1 cellular context compared by ENCODE assay signal in genomic region chr19:39125554-39126311, GRCh38.
A peak's percentile ranks its signal among the peaks of the same experiment; 100 is the strongest.
TF ChIP-seq lines count a peak whose summit lies in the region.

TSS of gene PAK4 (plus strand) at chr19:39125786. CDS start at chr19:39169554, 43,768 bp downstream.

TF ChIP-seq in H1, 55 proteins besides CTCF, POLR2A, EP300 and RAD21:
- TF ChIP-seq, protein P1, sequence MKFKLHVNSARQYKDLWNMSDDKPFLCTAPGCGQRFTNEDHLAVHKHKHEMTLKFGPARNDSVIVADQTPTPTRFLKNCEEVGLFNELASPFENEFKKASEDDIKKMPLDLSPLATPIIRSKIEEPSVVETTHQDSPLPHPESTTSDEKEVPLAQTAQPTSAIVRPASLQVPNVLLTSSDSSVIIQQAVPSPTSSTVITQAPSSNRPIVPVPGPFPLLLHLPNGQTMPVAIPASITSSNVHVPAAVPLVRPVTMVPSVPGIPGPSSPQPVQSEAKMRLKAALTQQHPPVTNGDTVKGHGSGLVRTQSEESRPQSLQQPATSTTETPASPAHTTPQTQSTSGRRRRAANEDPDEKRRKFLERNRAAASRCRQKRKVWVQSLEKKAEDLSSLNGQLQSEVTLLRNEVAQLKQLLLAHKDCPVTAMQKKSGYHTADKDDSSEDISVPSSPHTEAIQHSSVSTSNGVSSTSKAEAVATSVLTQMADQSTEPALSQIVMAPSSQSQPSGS (IDR thresholded peaks at IDR 0.05; ENCODE audit: low read length) = no peak
- no peak for TF ChIP-seq JUN (IDR thresholded peaks at IDR 0.05; ENCODE audit: low read depth, low read length)
- peak; percentile 90 for TF ChIP-seq TAF1 (IDR thresholded peaks at IDR 0.05; ENCODE audit: low read depth, low read length)
- TF ChIP-seq CREB1 (IDR thresholded peaks at IDR 0.05) = no peak
- TF ChIP-seq SP4 (IDR thresholded peaks at IDR 0.05; ENCODE audit: low read length) = no peak; the same call in 1 of the 2 replicates
- peak; percentile 55; the same call in 1 of the 2 replicates for TF ChIP-seq POLR2AphosphoS5 (IDR thresholded peaks at IDR 0.05; ENCODE audit: low read depth, low read length)
- no peak for TF ChIP-seq FOSL1 (IDR thresholded peaks at IDR 0.05; ENCODE audit: insufficient read depth, low read depth, low read length)
- TF ChIP-seq CHD2 (IDR thresholded peaks at IDR 0.05; ENCODE audit: low read length) = peak; percentile 66
- peak; percentile 44 to 81; a peak in 1 of 4 replicates for TF ChIP-seq SIN3A (conservative IDR thresholded peaks at IDR 0.05 in 1 of 2, IDR thresholded peaks at IDR 0.05 in 1 of 2; ENCODE audit: low read depth in 1 of 2, low read length in 2 of 2)
- TF ChIP-seq GABPA (IDR thresholded peaks at IDR 0.05; ENCODE audit: borderline replicate concordance, insufficient read depth, low read length) = no peak
- TF ChIP-seq RNF2 (IDR thresholded peaks at IDR 0.05; ENCODE audit: borderline replicate concordance, low read depth, low read length, missing control alignments, poor library complexity, severe bottlenecking) = no peak
- TF ChIP-seq SP1 (IDR thresholded peaks at IDR 0.05; ENCODE audit: low read depth, low read length) = peak; percentile 91
- TF ChIP-seq CBX5 (IDR thresholded peaks at IDR 0.05; ENCODE audit: low read depth, low read length) = no peak
- TF ChIP-seq KDM4A (IDR thresholded peaks at IDR 0.05; ENCODE audit: low read depth, low read length, severe bottlenecking) = peak; percentile 37
- TF ChIP-seq SAP30 (IDR thresholded peaks at IDR 0.05; ENCODE audit: insufficient read depth, insufficient replicate concordance, low read length) = no peak
- TF ChIP-seq SUZ12 (IDR thresholded peaks at IDR 0.05; ENCODE audit: low read length) = no peak
- TF ChIP-seq PHF8 (conservative IDR thresholded peaks at IDR 0.05; ENCODE audit: low read depth, low read length) = peak; percentile 93
- TF ChIP-seq YY1 (IDR thresholded peaks at IDR 0.05; ENCODE audit: low read depth, low read length) = peak; percentile 94
- TF ChIP-seq, protein P2, sequence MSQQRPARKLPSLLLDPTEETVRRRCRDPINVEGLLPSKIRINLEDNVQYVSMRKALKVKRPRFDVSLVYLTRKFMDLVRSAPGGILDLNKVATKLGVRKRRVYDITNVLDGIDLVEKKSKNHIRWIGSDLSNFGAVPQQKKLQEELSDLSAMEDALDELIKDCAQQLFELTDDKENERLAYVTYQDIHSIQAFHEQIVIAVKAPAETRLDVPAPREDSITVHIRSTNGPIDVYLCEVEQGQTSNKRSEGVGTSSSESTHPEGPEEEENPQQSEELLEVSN (IDR thresholded peaks at IDR 0.05) = peak; percentile 89
- TF ChIP-seq TCF12 (IDR thresholded peaks at IDR 0.05; ENCODE audit: low read depth, low read length) = no peak
- peak; percentile 71 for TF ChIP-seq TAF7 (optimal IDR thresholded peaks at IDR 0.05; ENCODE audit: borderline replicate concordance, low read depth, low read length)
- TF ChIP-seq KDM5A (IDR thresholded peaks at IDR 0.05; ENCODE audit: low read length) = peak; percentile 61; the same call in 1 of the 2 replicates
- no peak for TF ChIP-seq CBX8 (IDR thresholded peaks at IDR 0.05; ENCODE audit: borderline replicate concordance, low read depth, low read length)
- TF ChIP-seq NRF1 (IDR thresholded peaks at IDR 0.05; ENCODE audit: low read depth, low read length) = no peak
- no peak for TF ChIP-seq KDM1A (IDR thresholded peaks at IDR 0.05; ENCODE audit: borderline replicate concordance, low read length)
- no peak for TF ChIP-seq SRF (IDR thresholded peaks at IDR 0.05; ENCODE audit: low read depth, low read length)
- TF ChIP-seq, protein P3, sequence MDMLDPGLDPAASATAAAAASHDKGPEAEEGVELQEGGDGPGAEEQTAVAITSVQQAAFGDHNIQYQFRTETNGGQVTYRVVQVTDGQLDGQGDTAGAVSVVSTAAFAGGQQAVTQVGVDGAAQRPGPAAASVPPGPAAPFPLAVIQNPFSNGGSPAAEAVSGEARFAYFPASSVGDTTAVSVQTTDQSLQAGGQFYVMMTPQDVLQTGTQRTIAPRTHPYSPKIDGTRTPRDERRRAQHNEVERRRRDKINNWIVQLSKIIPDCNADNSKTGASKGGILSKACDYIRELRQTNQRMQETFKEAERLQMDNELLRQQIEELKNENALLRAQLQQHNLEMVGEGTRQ (IDR thresholded peaks at IDR 0.05; ENCODE audit: low read length) = no peak
- TF ChIP-seq ASH2L (IDR thresholded peaks at IDR 0.05; ENCODE audit: low read length) = peak; percentile 100
- TF ChIP-seq EZH2 (IDR thresholded peaks at IDR 0.05; ENCODE audit: low read depth, low read length, severe bottlenecking) = no peak
- TF ChIP-seq MAX (IDR thresholded peaks at IDR 0.05) = peak; percentile 58
- TF ChIP-seq ATF3 (IDR thresholded peaks at IDR 0.05; ENCODE audit: insufficient read depth, low read depth, low read length) = no peak
- no peak for TF ChIP-seq SIX5 (IDR thresholded peaks at IDR 0.05; ENCODE audit: low read depth, low read length)
- TF ChIP-seq ZNF274 (IDR thresholded peaks at IDR 0.05; ENCODE audit: borderline replicate concordance, extremely low read depth, low read length) = no peak
- peak; percentile 96 for TF ChIP-seq EGR1 (IDR thresholded peaks at IDR 0.05; ENCODE audit: borderline replicate concordance, low read depth, low read length)
- no peak for TF ChIP-seq HDAC6 (IDR thresholded peaks at IDR 0.05; ENCODE audit: low read depth, low read length)
- TF ChIP-seq, protein P4, sequence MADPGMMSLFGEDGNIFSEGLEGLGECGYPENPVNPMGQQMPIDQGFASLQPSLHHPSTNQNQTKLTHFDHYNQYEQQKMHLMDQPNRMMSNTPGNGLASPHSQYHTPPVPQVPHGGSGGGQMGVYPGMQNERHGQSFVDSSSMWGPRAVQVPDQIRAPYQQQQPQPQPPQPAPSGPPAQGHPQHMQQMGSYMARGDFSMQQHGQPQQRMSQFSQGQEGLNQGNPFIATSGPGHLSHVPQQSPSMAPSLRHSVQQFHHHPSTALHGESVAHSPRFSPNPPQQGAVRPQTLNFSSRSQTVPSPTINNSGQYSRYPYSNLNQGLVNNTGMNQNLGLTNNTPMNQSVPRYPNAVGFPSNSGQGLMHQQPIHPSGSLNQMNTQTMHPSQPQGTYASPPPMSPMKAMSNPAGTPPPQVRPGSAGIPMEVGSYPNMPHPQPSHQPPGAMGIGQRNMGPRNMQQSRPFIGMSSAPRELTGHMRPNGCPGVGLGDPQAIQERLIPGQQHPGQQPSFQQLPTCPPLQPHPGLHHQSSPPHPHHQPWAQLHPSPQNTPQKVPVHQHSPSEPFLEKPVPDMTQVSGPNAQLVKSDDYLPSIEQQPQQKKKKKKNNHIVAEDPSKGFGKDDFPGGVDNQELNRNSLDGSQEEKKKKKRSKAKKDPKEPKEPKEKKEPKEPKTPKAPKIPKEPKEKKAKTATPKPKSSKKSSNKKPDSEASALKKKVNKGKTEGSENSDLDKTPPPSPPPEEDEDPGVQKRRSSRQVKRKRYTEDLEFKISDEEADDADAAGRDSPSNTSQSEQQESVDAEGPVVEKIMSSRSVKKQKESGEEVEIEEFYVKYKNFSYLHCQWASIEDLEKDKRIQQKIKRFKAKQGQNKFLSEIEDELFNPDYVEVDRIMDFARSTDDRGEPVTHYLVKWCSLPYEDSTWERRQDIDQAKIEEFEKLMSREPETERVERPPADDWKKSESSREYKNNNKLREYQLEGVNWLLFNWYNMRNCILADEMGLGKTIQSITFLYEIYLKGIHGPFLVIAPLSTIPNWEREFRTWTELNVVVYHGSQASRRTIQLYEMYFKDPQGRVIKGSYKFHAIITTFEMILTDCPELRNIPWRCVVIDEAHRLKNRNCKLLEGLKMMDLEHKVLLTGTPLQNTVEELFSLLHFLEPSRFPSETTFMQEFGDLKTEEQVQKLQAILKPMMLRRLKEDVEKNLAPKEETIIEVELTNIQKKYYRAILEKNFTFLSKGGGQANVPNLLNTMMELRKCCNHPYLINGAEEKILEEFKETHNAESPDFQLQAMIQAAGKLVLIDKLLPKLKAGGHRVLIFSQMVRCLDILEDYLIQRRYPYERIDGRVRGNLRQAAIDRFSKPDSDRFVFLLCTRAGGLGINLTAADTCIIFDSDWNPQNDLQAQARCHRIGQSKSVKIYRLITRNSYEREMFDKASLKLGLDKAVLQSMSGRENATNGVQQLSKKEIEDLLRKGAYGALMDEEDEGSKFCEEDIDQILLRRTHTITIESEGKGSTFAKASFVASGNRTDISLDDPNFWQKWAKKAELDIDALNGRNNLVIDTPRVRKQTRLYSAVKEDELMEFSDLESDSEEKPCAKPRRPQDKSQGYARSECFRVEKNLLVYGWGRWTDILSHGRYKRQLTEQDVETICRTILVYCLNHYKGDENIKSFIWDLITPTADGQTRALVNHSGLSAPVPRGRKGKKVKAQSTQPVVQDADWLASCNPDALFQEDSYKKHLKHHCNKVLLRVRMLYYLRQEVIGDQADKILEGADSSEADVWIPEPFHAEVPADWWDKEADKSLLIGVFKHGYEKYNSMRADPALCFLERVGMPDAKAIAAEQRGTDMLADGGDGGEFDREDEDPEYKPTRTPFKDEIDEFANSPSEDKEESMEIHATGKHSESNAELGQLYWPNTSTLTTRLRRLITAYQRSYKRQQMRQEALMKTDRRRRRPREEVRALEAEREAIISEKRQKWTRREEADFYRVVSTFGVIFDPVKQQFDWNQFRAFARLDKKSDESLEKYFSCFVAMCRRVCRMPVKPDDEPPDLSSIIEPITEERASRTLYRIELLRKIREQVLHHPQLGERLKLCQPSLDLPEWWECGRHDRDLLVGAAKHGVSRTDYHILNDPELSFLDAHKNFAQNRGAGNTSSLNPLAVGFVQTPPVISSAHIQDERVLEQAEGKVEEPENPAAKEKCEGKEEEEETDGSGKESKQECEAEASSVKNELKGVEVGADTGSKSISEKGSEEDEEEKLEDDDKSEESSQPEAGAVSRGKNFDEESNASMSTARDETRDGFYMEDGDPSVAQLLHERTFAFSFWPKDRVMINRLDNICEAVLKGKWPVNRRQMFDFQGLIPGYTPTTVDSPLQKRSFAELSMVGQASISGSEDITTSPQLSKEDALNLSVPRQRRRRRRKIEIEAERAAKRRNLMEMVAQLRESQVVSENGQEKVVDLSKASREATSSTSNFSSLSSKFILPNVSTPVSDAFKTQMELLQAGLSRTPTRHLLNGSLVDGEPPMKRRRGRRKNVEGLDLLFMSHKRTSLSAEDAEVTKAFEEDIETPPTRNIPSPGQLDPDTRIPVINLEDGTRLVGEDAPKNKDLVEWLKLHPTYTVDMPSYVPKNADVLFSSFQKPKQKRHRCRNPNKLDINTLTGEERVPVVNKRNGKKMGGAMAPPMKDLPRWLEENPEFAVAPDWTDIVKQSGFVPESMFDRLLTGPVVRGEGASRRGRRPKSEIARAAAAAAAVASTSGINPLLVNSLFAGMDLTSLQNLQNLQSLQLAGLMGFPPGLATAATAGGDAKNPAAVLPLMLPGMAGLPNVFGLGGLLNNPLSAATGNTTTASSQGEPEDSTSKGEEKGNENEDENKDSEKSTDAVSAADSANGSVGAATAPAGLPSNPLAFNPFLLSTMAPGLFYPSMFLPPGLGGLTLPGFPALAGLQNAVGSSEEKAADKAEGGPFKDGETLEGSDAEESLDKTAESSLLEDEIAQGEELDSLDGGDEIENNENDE (IDR thresholded peaks at IDR 0.05; ENCODE audit: insufficient replicate concordance, low read length) = no peak
- TF ChIP-seq HDAC2 (IDR thresholded peaks at IDR 0.05; ENCODE audit: borderline replicate concordance in 1 of 2, low read depth in 2 of 2, low read length in 2 of 2) = peak in 1 of 2 experiments; percentile 6; a peak in 2 of 4 replicates
- TF ChIP-seq SP2 (IDR thresholded peaks at IDR 0.05; ENCODE audit: low read length) = no peak
- peak; percentile 71; the same call in 1 of the 2 replicates for TF ChIP-seq TBP (IDR thresholded peaks at IDR 0.05; ENCODE audit: low read depth, low read length)
- TF ChIP-seq JUND (IDR thresholded peaks at IDR 0.05; ENCODE audit: low read length) = no peak
- no peak for TF ChIP-seq MAFK (IDR thresholded peaks at IDR 0.05; ENCODE audit: low read depth, low read length)
- TF ChIP-seq SIRT6 (IDR thresholded peaks at IDR 0.05; ENCODE audit: low read length) = no peak
- no peak for TF ChIP-seq POU5F1 (IDR thresholded peaks at IDR 0.05; ENCODE audit: low read depth, low read length)
- TF ChIP-seq CHD1 (IDR thresholded peaks at IDR 0.05; ENCODE audit: low read depth, low read length) = no peak
- no peak for TF ChIP-seq CEBPB (IDR thresholded peaks at IDR 0.05; ENCODE audit: low read depth, low read length)
- TF ChIP-seq RXRA (IDR thresholded peaks at IDR 0.05; ENCODE audit: insufficient read depth, low read depth, low read length) = no peak
- no peak for TF ChIP-seq BACH1 (IDR thresholded peaks at IDR 0.05; ENCODE audit: low read length)
- TF ChIP-seq NANOG (IDR thresholded peaks at IDR 0.05; ENCODE audit: insufficient read depth, low read depth, low read length, poor library complexity, severe bottlenecking) = no peak
- no peak for TF ChIP-seq BCL11A (IDR thresholded peaks at IDR 0.05; ENCODE audit: low read depth in 2 of 2, low read length in 2 of 2)
- TF ChIP-seq RBBP5 (IDR thresholded peaks at IDR 0.05; ENCODE audit: borderline replicate concordance, low read depth, low read length) = peak; percentile 98
- no peak for TF ChIP-seq GTF2F1 (IDR thresholded peaks at IDR 0.05; ENCODE audit: borderline replicate concordance, low read depth, low read length)
- no peak for TF ChIP-seq CTBP2 (IDR thresholded peaks at IDR 0.05; ENCODE audit: borderline replicate concordance, insufficient read depth, insufficient read length, low read length)
- TF ChIP-seq RFX5 (IDR thresholded peaks at IDR 0.05; ENCODE audit: borderline replicate concordance, low read depth, low read length) = no peak
- no peak for TF ChIP-seq BRCA1 (IDR thresholded peaks at IDR 0.05; ENCODE audit: low read depth, low read length)
- TF ChIP-seq TEAD4 (IDR thresholded peaks at IDR 0.05; ENCODE audit: low read depth, low read length) = no peak
